29 cellular contexts compared by ENCODE assay signal in genomic region chr17:27840688-27841087, GRCh38. TPM values are rescaled to one million over a fixed set of nuclear protein-coding genes. Genes with fewer than 3 reads are reported as not detected.
"Had no signal": no experiment of that assay in that cellular context is flagged by ENCODE, and none has a peak within 500 bp of the region (broad histone marks: within the 10 kb centered on the region; RNA-seq: fewer than 3 reads in every experiment).

No MANE protein-coding gene starts in this region.

- DNase-seq: dorsolateral prefrontal cortex; effector CD4-positive, alpha-beta T cell; foreskin fibroblast; heart left ventricle; left cardiac atrium; left ventricle myocardium superior; mesenchymal stem cell; mucosa of descending colon; naive B cell; sigmoid colon; stimulated activated CD4-positive, alpha-beta T cell treated with anti-CD3 and anti-CD28 coated beads, Interleukin-2, amount 100 ng/mL, for 24 hours; stimulated activated CD4-positive, alpha-beta T cell treated with anti-CD3 and anti-CD28 coated beads, Interleukin-4, amount 100 ng/mL, for 4 hours; stimulated activated naive CD8-positive, alpha-beta T cell treated with anti-CD3 and anti-CD28 coated beads, Interleukin-15, Interleukin-2, amounts not matched to agents 100 U/mL and 50 U/mL, for 24 hours; substantia nigra; testis; upper lobe of left lung had no signal

- H3K36me3 Mint-ChIP-seq: mesothelial cell of epicardium; naive B cell; natural killer cell treated with Interleukin-12 subunit alpha and Interleukin-12 subunit beta and Interleukin-15 and Interleukin-18, amount 100 ng/mL, for 72 hours; stimulated activated memory B cell treated with anti-CD40 and anti-IgM and Interleukin-4, amounts not matched to agents 10 μg/mL and 1 μg/mL and 100 μg/mL, for 72 hours had no signal

- H3K27me3 Mint-ChIP-seq: naive B cell; natural killer cell treated with Interleukin-12 subunit alpha and Interleukin-12 subunit beta and Interleukin-15 and Interleukin-18, amount 100 ng/mL, for 72 hours had no signal

- H3K27ac Mint-ChIP-seq: mesothelial cell of epicardium; natural killer cell treated with Interleukin-12 subunit alpha and Interleukin-12 subunit beta and Interleukin-15 and Interleukin-18, amount 100 ng/mL, for 72 hours; stimulated activated memory B cell treated with anti-CD40 and anti-IgM and Interleukin-4, amounts not matched to agents 10 μg/mL and 1 μg/mL and 100 μg/mL, for 72 hours had no signal

- H3K27ac ChIP-seq: dorsolateral prefrontal cortex, epithelial cell of prostate, gastroesophageal sphincter, heart left ventricle, hepatocyte, prostate gland, right atrium auricular region, sigmoid colon, testis, tibial nerve, upper lobe of left lung had no signal

- H3K9me3 Mint-ChIP-seq: mesothelial cell of epicardium; naive B cell; natural killer cell treated with Interleukin-12 subunit alpha and Interleukin-12 subunit beta and Interleukin-15 and Interleukin-18, amount 100 ng/mL, for 72 hours; stimulated activated memory B cell treated with anti-CD40 and anti-IgM and Interleukin-4, amounts not matched to agents 10 μg/mL and 1 μg/mL and 100 μg/mL, for 72 hours had no signal

- ATAC-seq: gastroesophageal sphincter; heart left ventricle; left cardiac atrium; natural killer cell treated with Interleukin-12 subunit alpha and Interleukin-12 subunit beta and Interleukin-15 and Interleukin-18, amount 100 ng/mL, for 72 hours; stimulated activated memory B cell treated with anti-CD40 and anti-IgM and Interleukin-4, amounts not matched to agents 10 μg/mL and 1 μg/mL and 100 μg/mL, for 72 hours had no signal

- H3K4me1 Mint-ChIP-seq: mesothelial cell of epicardium, neural crest cell had no signal

- H3K27me3 ChIP-seq: dorsolateral prefrontal cortex, gastroesophageal sphincter, heart left ventricle, hepatocyte, right atrium auricular region, sigmoid colon, testis, tibial nerve, upper lobe of left lung had no signal

- H3K4me1 ChIP-seq: gastroesophageal sphincter, heart left ventricle, prostate gland, right atrium auricular region, sigmoid colon, testis, tibial nerve, upper lobe of left lung had no signal

- H3K4me3 ChIP-seq: dorsolateral prefrontal cortex, gastroesophageal sphincter, heart left ventricle, hepatocyte, lung, mucosa of descending colon, prostate gland, right atrium auricular region, sigmoid colon, testis, tibial nerve, upper lobe of left lung had no signal

- H3K4me3 Mint-ChIP-seq: mesothelial cell of epicardium; naive B cell; natural killer cell treated with Interleukin-12 subunit alpha and Interleukin-12 subunit beta and Interleukin-15 and Interleukin-18, amount 100 ng/mL, for 72 hours; neural crest cell; stimulated activated memory B cell treated with anti-CD40 and anti-IgM and Interleukin-4, amounts not matched to agents 10 μg/mL and 1 μg/mL and 100 μg/mL, for 72 hours had no signal

- H3K9me3 ChIP-seq: gastroesophageal sphincter, heart left ventricle, mucosa of descending colon, prostate gland, right atrium auricular region, sigmoid colon, testis, tibial nerve, upper lobe of left lung had no signal

RNA-seq across cellular contexts. Expression of gene NOS2, which starts 40.4 kb away (rescaled TPM):
- total RNA-seq: esophagus mucosa; natural killer cell treated with Interleukin-12 subunit alpha and Interleukin-12 subunit beta and Interleukin-15 and Interleukin-18, amount 100 ng/mL, for 72 hours; osteoblast had no signal
